Comparison of ENCODE assay signal across 1 cellular context in genomic region chr10:14889318-14889717, GRCh38.
A peak's percentile ranks its signal among the peaks of the same experiment; 100 is the strongest.
TF ChIP-seq lines count a peak whose summit lies in the region.

No MANE protein-coding gene starts in this region.

TF ChIP-seq in K562, 482 proteins besides CTCF, POLR2A, EP300 and RAD21 (continued from another document):
- TF ChIP-seq ZNF639 (CRISPR knock-in tag; conservative IDR thresholded peaks at IDR 0.05 in 1 of 2, IDR thresholded peaks at IDR 0.05 in 1 of 2) (peak in 1 of 2 experiments; percentile 72; a peak in 2 of 4 replicates), HMBOX1 (IDR thresholded peaks at IDR 0.05) (peak; percentile 55; the same call in 1 of the 2 replicates), ZNF174 (CRISPR knock-in tag; IDR thresholded peaks at IDR 0.05) (no peak), RAD51 (IDR thresholded peaks at IDR 0.05; ENCODE audit: borderline replicate concordance, low read depth) (no peak), RCOR1 (IDR thresholded peaks at IDR 0.05; ENCODE audit: borderline replicate concordance in 1 of 2, low read depth in 2 of 2, low read length in 2 of 2) (no peak), MNT (conservative IDR thresholded peaks at IDR 0.05) (peak in 1 of 2 experiments; percentile 34; a peak in 1 of 4 replicates), ZNF766 (CRISPR knock-in tag; conservative IDR thresholded peaks at IDR 0.05) (0 out of 2 replicates have a peak, but pooled peaks have one; percentile 36), PBX2 (CRISPR knock-in tag; IDR thresholded peaks at IDR 0.05; ENCODE audit: low read depth) (no peak), PBX2 (tag; conservative IDR thresholded peaks at IDR 0.05; ENCODE audit: low read depth) (no peak; the same call in 1 of the 2 replicates), ATF2 (CRISPR knock-in tag; IDR thresholded peaks at IDR 0.05) (no peak), KDM1A (IDR thresholded peaks at IDR 0.05) (no peak)
